Comparison of ENCODE assay signal across 27 cellular contexts in genomic region chr1:114485286-114485685, GRCh38. TPM values are rescaled to one million over a fixed set of nuclear protein-coding genes. Genes with fewer than 3 reads are reported as not detected.
DNase-seq lines count a peak whose midpoint lies in the region; ATAC-seq and TF ChIP-seq lines count a peak whose summit lies in the region.
"Had no signal": no experiment of that assay in that cellular context is flagged by ENCODE, and none has a peak within 500 bp of the region (broad histone marks: within the 10 kb centered on the region; RNA-seq: fewer than 3 reads in every experiment).

No MANE protein-coding gene starts in this region.

- TF ChIP-seq POLR2A in GM18505 (IDR thresholded peaks at IDR 0.05; ENCODE audit: borderline replicate concordance, extremely low read depth, insufficient read depth, insufficient read length): no peak

- ATAC-seq in left lobe of liver (peak; percentile 59), GM18870 (IDR thresholded peaks at IDR 0.05; ENCODE audit: unreplicated experiment) (no peak), GM18505 (IDR thresholded peaks at IDR 0.05; ENCODE audit: unreplicated experiment) (no peak)
- ATAC-seq in activated T-cell treated with anti-CD3 and anti-CD28 coated beads, Interleukin-2, amount 50 U/mL, for 72 hours (replicated peaks in 1 of 2): no peak
- ATAC-seq: effector memory CD8-positive, alpha-beta T cell; gastrocnemius medialis; stimulated activated memory B cell treated with anti-CD40 and anti-IgM and Interleukin-4, amounts not matched to agents 10 μg/mL and 1 μg/mL and 100 μg/mL, for 72 hours had no signal

- no peak for TF ChIP-seq CTCF in HEK293 (tag by site-specific recombination; IDR thresholded peaks at IDR 0.05)
- TF ChIP-seq CTCF in choroid plexus epithelial cell (conservative IDR thresholded peaks at IDR 0.05; ENCODE audit: low read depth, low read length): no peak

- no peaks in the 10 kb centered on the region for H3K9me3 ChIP-seq in HEK293 (ENCODE audit: control insufficient read depth, insufficient read depth, low read depth, low read length)
- H3K9me3 ChIP-seq: gastrocnemius medialis had no signal

- H3K4me1 Mint-ChIP-seq in activated T-cell treated with anti-CD3 and anti-CD28 coated beads, Interleukin-2, amount 50 U/mL, for 72 hours (ENCODE audit: low read depth): peaks cover 47% of the 10 kb centered on the region
- H3K4me1 Mint-ChIP-seq: nephron progenitor cell had no signal

- no peaks in the 10 kb centered on the region; a peak in 1 of 3 replicates for H3K36me3 ChIP-seq in HEK293 (ENCODE audit: control insufficient read depth in 2 of 2, insufficient read depth in 1 of 2, low read length in 2 of 2)
- H3K36me3 ChIP-seq: gastrocnemius medialis had no signal

- no peak overlapping the region for H3K4me3 Mint-ChIP-seq in activated T-cell treated with anti-CD3 and anti-CD28 coated beads, Interleukin-2, amount 50 U/mL, for 72 hours
- H3K4me3 Mint-ChIP-seq: activated CD4-positive, alpha-beta memory T cell treated with anti-CD3 and anti-CD28 coated beads, Interleukin-2, amount 10 ng/mL, durations not matched to agents 7 days and 5 days; CD4-positive, alpha-beta memory T cell; nephron progenitor cell; stimulated activated memory B cell treated with anti-CD40 and anti-IgM and Interleukin-4, amounts not matched to agents 10 μg/mL and 1 μg/mL and 100 μg/mL, for 72 hours; type B pancreatic cell had no signal

- peak; percentile 35 for DNase-seq in AG08395 (ENCODE audit: low spot score)
- peak; percentile 8 for DNase-seq in choroid plexus epithelial cell (ENCODE audit: low read depth)
- DNase-seq in left lobe of liver (ENCODE audit: low spot score): no peak
- DNase-seq in T-helper 1 cell: no peak
- no peak for DNase-seq in activated T-cell treated with anti-CD3 and anti-CD28 coated beads, Interleukin-2, amount 50 U/mL, for 72 hours
- DNase-seq: activated CD4-positive, alpha-beta memory T cell treated with anti-CD3 and anti-CD28 coated beads, Interleukin-2, amount 10 ng/mL, durations not matched to agents 7 days and 5 days; activated CD8-positive, alpha-beta memory T cell treated with anti-CD3 and anti-CD28 coated beads, Interleukin-2, amount 50 U/mL, for 4 hours; anterior cingulate cortex; CD4-positive, alpha-beta memory T cell; effector memory CD8-positive, alpha-beta T cell; gastrocnemius medialis; GOT3; Karpas-422; mammary epithelial cell; NCI-H1417 treated with DMSO at 0.1 percent for 48 hours; NCI-H2081; NCI-H345; NCI-H69; nephron progenitor cell; SHP77 had no signal

- CTCF ChIA-PET in HEK293 (lab: Yijun Ruan, JAX): interaction anchor here (0.7 kb wide), 1 partner anchor 183 kb away, joined by 4 read pairs; no protein-coding TSS in a partner anchor

- no peaks in the 10 kb centered on the region for H3K27me3 Mint-ChIP-seq in activated T-cell treated with anti-CD3 and anti-CD28 coated beads, Interleukin-2, amount 50 U/mL, for 72 hours (ENCODE audit: low read depth)
- H3K27me3 Mint-ChIP-seq: activated CD4-positive, alpha-beta memory T cell treated with anti-CD3 and anti-CD28 coated beads, Interleukin-2, amount 10 ng/mL, durations not matched to agents 7 days and 5 days; activated naive CD4-positive, alpha-beta T cell treated with anti-CD3 and anti-CD28 coated beads, Interleukin-2, amount 50 U/mL, for 24 hours; CD4-positive, alpha-beta memory T cell; effector memory CD8-positive, alpha-beta T cell; stimulated activated memory B cell treated with anti-CD40 and anti-IgM and Interleukin-4, amounts not matched to agents 10 μg/mL and 1 μg/mL and 100 μg/mL, for 72 hours; type B pancreatic cell had no signal

- peaks cover 2 to 15% of the 10 kb centered on the region in 2 donors for H3K36me3 Mint-ChIP-seq in activated T-cell treated with anti-CD3 and anti-CD28 coated beads, Interleukin-2, amount 50 U/mL, for 72 hours (ENCODE audit: insufficient read depth in 2 of 2)

- H3K4me3 ChIP-seq in HEK293 (ENCODE audit: low read depth, low read length) (no peak overlapping the region), choroid plexus epithelial cell (ENCODE audit: low read depth, low read length) (no peak overlapping the region)
- H3K4me3 ChIP-seq: gastrocnemius medialis had no signal

- H3K9me3 Mint-ChIP-seq in activated T-cell treated with anti-CD3 and anti-CD28 coated beads, Interleukin-2, amount 50 U/mL, for 72 hours: peaks cover 0 to 3% of the 10 kb centered on the region in 2 donors
- H3K9me3 Mint-ChIP-seq: effector memory CD8-positive, alpha-beta T cell; type B pancreatic cell had no signal

- H3K27ac Mint-ChIP-seq in activated T-cell treated with anti-CD3 and anti-CD28 coated beads, Interleukin-2, amount 50 U/mL, for 72 hours: no peak overlapping the region
- H3K27ac Mint-ChIP-seq: activated CD4-positive, alpha-beta memory T cell treated with anti-CD3 and anti-CD28 coated beads, Interleukin-2, amount 10 ng/mL, durations not matched to agents 7 days and 5 days; activated naive CD4-positive, alpha-beta T cell treated with anti-CD3 and anti-CD28 coated beads, Interleukin-2, amount 50 U/mL, for 24 hours; CD4-positive, alpha-beta memory T cell; nephron progenitor cell; stimulated activated memory B cell treated with anti-CD40 and anti-IgM and Interleukin-4, amounts not matched to agents 10 μg/mL and 1 μg/mL and 100 μg/mL, for 72 hours; type B pancreatic cell had no signal

- POLR2A ChIA-PET in HEK293 (lab: Yijun Ruan, JAX): no interaction called here

- H3K4me1 ChIP-seq in HEK293 (ENCODE audit: control insufficient read depth, insufficient read depth, low read length): no peaks in the 10 kb centered on the region

- no peak overlapping the region for H3K27ac ChIP-seq in HEK293 (ENCODE audit: extremely low read depth, low read depth, low read length)
- H3K27ac ChIP-seq: gastrocnemius medialis, HL-60 had no signal

TF ChIP-seq in HEK293, 187 proteins besides CTCF, POLR2A, EP300 and RAD21:
- TF ChIP-seq KLF8 (tag by site-specific recombination; IDR thresholded peaks at IDR 0.05): no peak
- TF ChIP-seq, protein P1, sequence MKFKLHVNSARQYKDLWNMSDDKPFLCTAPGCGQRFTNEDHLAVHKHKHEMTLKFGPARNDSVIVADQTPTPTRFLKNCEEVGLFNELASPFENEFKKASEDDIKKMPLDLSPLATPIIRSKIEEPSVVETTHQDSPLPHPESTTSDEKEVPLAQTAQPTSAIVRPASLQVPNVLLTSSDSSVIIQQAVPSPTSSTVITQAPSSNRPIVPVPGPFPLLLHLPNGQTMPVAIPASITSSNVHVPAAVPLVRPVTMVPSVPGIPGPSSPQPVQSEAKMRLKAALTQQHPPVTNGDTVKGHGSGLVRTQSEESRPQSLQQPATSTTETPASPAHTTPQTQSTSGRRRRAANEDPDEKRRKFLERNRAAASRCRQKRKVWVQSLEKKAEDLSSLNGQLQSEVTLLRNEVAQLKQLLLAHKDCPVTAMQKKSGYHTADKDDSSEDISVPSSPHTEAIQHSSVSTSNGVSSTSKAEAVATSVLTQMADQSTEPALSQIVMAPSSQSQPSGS (tag by site-specific recombination; IDR thresholded peaks at IDR 0.05; ENCODE audit: low read depth): no peak
- no peak for TF ChIP-seq ZNF211 (tag by site-specific recombination; IDR thresholded peaks at IDR 0.05; ENCODE audit: low read depth)
- no peak for TF ChIP-seq RBAK (tag by site-specific recombination; IDR thresholded peaks at IDR 0.05)
- TF ChIP-seq, protein P2, sequence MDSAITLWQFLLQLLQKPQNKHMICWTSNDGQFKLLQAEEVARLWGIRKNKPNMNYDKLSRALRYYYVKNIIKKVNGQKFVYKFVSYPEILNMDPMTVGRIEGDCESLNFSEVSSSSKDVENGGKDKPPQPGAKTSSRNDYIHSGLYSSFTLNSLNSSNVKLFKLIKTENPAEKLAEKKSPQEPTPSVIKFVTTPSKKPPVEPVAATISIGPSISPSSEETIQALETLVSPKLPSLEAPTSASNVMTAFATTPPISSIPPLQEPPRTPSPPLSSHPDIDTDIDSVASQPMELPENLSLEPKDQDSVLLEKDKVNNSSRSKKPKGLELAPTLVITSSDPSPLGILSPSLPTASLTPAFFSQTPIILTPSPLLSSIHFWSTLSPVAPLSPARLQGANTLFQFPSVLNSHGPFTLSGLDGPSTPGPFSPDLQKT (IDR thresholded peaks at IDR 0.05; ENCODE audit: borderline replicate concordance, low read depth, low read length): no peak
- TF ChIP-seq PRDM1 (tag by site-specific recombination; IDR thresholded peaks at IDR 0.05): 0 out of 2 replicates have a peak, but pooled peaks have one; percentile 24

RNA-seq across cellular contexts. Expression of gene TRIM33, which starts 25.7 kb away (rescaled TPM):
- total RNA-seq in left lobe of liver: 13.7 TPM
- total RNA-seq in activated T-cell treated with anti-CD3 and anti-CD28 coated beads, Interleukin-2, amount 50 U/mL, for 72 hours: 10 to 100 TPM; 34.1 to 42.4 TPM

Comparison
In these comparisons a context has a peak if more than half of its experiments do, and no peak if none do; other contexts are left out.
1. DNase-seq: peak in AG08395 (single experiment) and choroid plexus epithelial cell (single experiment); none in left lobe of liver (single experiment), T-helper 1 cell (0 of 5) and activated T-cell treated with anti-CD3 and anti-CD28 coated beads, Interleukin-2, amount 50 U/mL, for 72 hours (0 of 2).